20 cellular contexts compared by ENCODE assay signal in genomic region chr1:22327411-22327810, GRCh38.
DNase-seq lines count a peak whose midpoint lies in the region; ATAC-seq and TF ChIP-seq lines count a peak whose summit lies in the region.
"Had no signal": no experiment of that assay in that cellular context is flagged by ENCODE, and none has a peak within 500 bp of the region (broad histone marks: within the 10 kb centered on the region; RNA-seq: fewer than 3 reads in every experiment).

No MANE protein-coding gene starts in this region.

- intact Hi-C loops in upper lobe of right lung (cut with DNase I): no loop called here

- H3K9me3 ChIP-seq in neuronal stem cell (replicated peaks in 1 of 2; ENCODE audit: control insufficient read depth in 2 of 2, insufficient read depth in 1 of 2, low read depth in 1 of 2, low read length in 2 of 2) (no peaks in the 10 kb centered on the region), upper lobe of right lung (no peaks in the 10 kb centered on the region)
- H3K9me3 ChIP-seq: SJSA1 had no signal

- H3K27ac Mint-ChIP-seq in stimulated activated naive CD8-positive, alpha-beta T cell treated with anti-CD3 and anti-CD28 coated beads, Interleukin-15, Interleukin-2, amounts not matched to agents 100 ng/mL and 50 ng/mL, for 24 hours: peak overlapping the region; percentile 51
- H3K27ac Mint-ChIP-seq: CD14-positive monocyte had no signal

- H2AFZ ChIP-seq in neuronal stem cell (ENCODE audit: low read length): no peak overlapping the region

- H3K4me2 ChIP-seq in neuronal stem cell (ENCODE audit: insufficient read depth, low read length, poor library complexity, severe bottlenecking): no peak overlapping the region

- peak overlapping the region; percentile 32 for H3K18ac ChIP-seq in neuronal stem cell (ENCODE audit: low read length)

- no peaks in the 10 kb centered on the region for H3K27me3 Mint-ChIP-seq in stimulated activated naive CD8-positive, alpha-beta T cell treated with anti-CD3 and anti-CD28 coated beads, Interleukin-15, Interleukin-2, amounts not matched to agents 100 ng/mL and 50 ng/mL, for 24 hours

- TF ChIP-seq CTCF in upper lobe of right lung (IDR thresholded peaks at IDR 0.05): no peak

- H3K36me3 ChIP-seq in neuronal stem cell (replicated peaks in 1 of 2; ENCODE audit: control insufficient read depth in 2 of 2, insufficient read depth in 2 of 2, low read length in 2 of 2) (no peaks in the 10 kb centered on the region), upper lobe of right lung (no peaks in the 10 kb centered on the region)
- H3K36me3 ChIP-seq: SJSA1 had no signal

- H3K4ac ChIP-seq in neuronal stem cell (ENCODE audit: low read length): no peak overlapping the region

- H3K4me1 ChIP-seq in neuronal stem cell (ENCODE audit: control insufficient read depth in 2 of 2, insufficient read depth in 1 of 2, low read depth in 1 of 2, low read length in 2 of 2): no peaks in the 10 kb centered on the region
- no peaks in the 10 kb centered on the region for H3K4me1 ChIP-seq in upper lobe of right lung
- H3K4me1 ChIP-seq: SJSA1 had no signal

- H2BK15ac ChIP-seq in neuronal stem cell (ENCODE audit: low read length): no peak overlapping the region

- no peak for DNase-seq in stimulated activated naive CD8-positive, alpha-beta T cell treated with anti-CD3 and anti-CD28 coated beads, Interleukin-15, Interleukin-2, amounts not matched to agents 100 U/mL and 50 U/mL, for 24 hours
- DNase-seq in islet precursor cell (peak; percentile 21), neuronal stem cell (ENCODE audit: low spot score) (no peak), upper lobe of right lung (peak; percentile 34)
- no peak for DNase-seq in stimulated activated CD4-positive, alpha-beta T cell treated with anti-CD3 and anti-CD28 coated beads, Interleukin-4, amount 100 ng/mL, for 24 hours
- DNase-seq in stimulated activated CD4-positive, alpha-beta T cell treated with anti-CD3 and anti-CD28 coated beads, Interleukin-12 subunit alpha, Interleukin-12 subunit beta, amount 100 ng/mL, for 4 hours: no peak
- DNase-seq in NK-92 treated with Interleukin-12 subunit alpha and Interleukin-12 subunit beta, amount 100 ng/mL, for 24 hours (lab: John Stamatoyannopoulos, UW): no peak
- DNase-seq: 8988T, AML-193, H7, NCI-H1105, NCI-H2029 treated with DMSO at 0.1 percent for 48 hours, NCI-H2171 treated with DMSO at 0.1 percent for 48 hours, NCI-H524 treated with DMSO at 0.1 percent for 48 hours, OCI-M1 had no signal

- H3K23ac ChIP-seq in neuronal stem cell (ENCODE audit: low read depth, low read length, poor library complexity): no peak overlapping the region

- H3K14ac ChIP-seq in neuronal stem cell (ENCODE audit: low read length): no peak overlapping the region

- no peak overlapping the region for H3K9ac ChIP-seq in neuronal stem cell (ENCODE audit: low read depth, low read length, poor library complexity)

- H2BK5ac ChIP-seq in neuronal stem cell (ENCODE audit: low read length): no peak overlapping the region

- no peak overlapping the region for H4K91ac ChIP-seq in neuronal stem cell (ENCODE audit: low read depth, low read length, poor library complexity)

- no peaks in the 10 kb centered on the region for H3K4me1 Mint-ChIP-seq in stimulated activated naive CD8-positive, alpha-beta T cell treated with anti-CD3 and anti-CD28 coated beads, Interleukin-15, Interleukin-2, amounts not matched to agents 100 ng/mL and 50 ng/mL, for 24 hours (ENCODE audit: low read depth)
- H3K4me1 Mint-ChIP-seq: CD14-positive monocyte had no signal

- H3K27ac ChIP-seq in neuronal stem cell (replicated peaks; ENCODE audit: low read length) (no peak overlapping the region), upper lobe of right lung (no peak overlapping the region)
- H3K27ac ChIP-seq: HL-60, SJSA1 had no signal

- H3K4me3 Mint-ChIP-seq in stimulated activated naive CD8-positive, alpha-beta T cell treated with anti-CD3 and anti-CD28 coated beads, Interleukin-15, Interleukin-2, amounts not matched to agents 100 ng/mL and 50 ng/mL, for 24 hours: no peak overlapping the region
- H3K4me3 Mint-ChIP-seq: CD14-positive monocyte had no signal

- H2AK5ac ChIP-seq in neuronal stem cell (ENCODE audit: low read depth, low read length): no peak overlapping the region

- H3K36me3 Mint-ChIP-seq in stimulated activated naive CD8-positive, alpha-beta T cell treated with anti-CD3 and anti-CD28 coated beads, Interleukin-15, Interleukin-2, amounts not matched to agents 100 ng/mL and 50 ng/mL, for 24 hours (ENCODE audit: low read depth): no peaks in the 10 kb centered on the region
- H3K36me3 Mint-ChIP-seq: CD14-positive monocyte had no signal

- no peak overlapping the region for H2BK120ac ChIP-seq in neuronal stem cell (ENCODE audit: low read depth, low read length)

- no peak overlapping the region for H2BK12ac ChIP-seq in neuronal stem cell (ENCODE audit: low read length)

- ATAC-seq in stimulated activated naive CD8-positive, alpha-beta T cell treated with anti-CD3 and anti-CD28 coated beads, Interleukin-15, Interleukin-2, amounts not matched to agents 100 U/mL and 50 U/mL, for 24 hours: no peak
- no peak for ATAC-seq in upper lobe of right lung
- ATAC-seq: Right ventricle myocardium inferior had no signal

- no peak overlapping the region for H4K8ac ChIP-seq in neuronal stem cell (ENCODE audit: low read depth, low read length)

- no peaks in the 10 kb centered on the region for H3K79me1 ChIP-seq in neuronal stem cell (ENCODE audit: low read depth, low read length)

- H3K9me3 Mint-ChIP-seq in stimulated activated naive CD8-positive, alpha-beta T cell treated with anti-CD3 and anti-CD28 coated beads, Interleukin-15, Interleukin-2, amounts not matched to agents 100 ng/mL and 50 ng/mL, for 24 hours: no peaks in the 10 kb centered on the region
- H3K9me3 Mint-ChIP-seq: CD14-positive monocyte had no signal

- H3K27me3 ChIP-seq in neuronal stem cell (ENCODE audit: control insufficient read depth in 3 of 3, insufficient read depth in 3 of 3, low read depth in 1 of 3, low read length in 3 of 3): peaks cover 0 to 18% (median 0%) of the 10 kb centered on the region in 3 experiments
- H3K27me3 ChIP-seq in upper lobe of right lung: no peaks in the 10 kb centered on the region
- H3K27me3 ChIP-seq: SJSA1 had no signal

- no peak overlapping the region for H3K4me3 ChIP-seq in neuronal stem cell (ENCODE audit: low read length in 2 of 2)
- H3K4me3 ChIP-seq in upper lobe of right lung: no peak overlapping the region
- H3K4me3 ChIP-seq: SJSA1 had no signal

- no CpG with 5 or more reads among the region's 8 CpGs for WGBS in neuronal stem cell (ENCODE audit: extremely low coverage in 2 of 2, insufficient read length in 2 of 2, insufficient replicate concordance in 1 of 2), 2 donors

Comparison
In these comparisons a context has a peak if more than half of its experiments do, and no peak if none do; other contexts are left out.
1. DNase-seq: peak in islet precursor cell (single experiment) and upper lobe of right lung (single experiment); none in stimulated activated naive CD8-positive, alpha-beta T cell treated with anti-CD3 and anti-CD28 coated beads, Interleukin-15, Interleukin-2, amounts not matched to agents 100 U/mL and 50 U/mL, for 24 hours (single experiment), neuronal stem cell (single experiment), stimulated activated CD4-positive, alpha-beta T cell treated with anti-CD3 and anti-CD28 coated beads, Interleukin-4, amount 100 ng/mL, for 24 hours (single experiment), stimulated activated CD4-positive, alpha-beta T cell treated with anti-CD3 and anti-CD28 coated beads, Interleukin-12 subunit alpha, Interleukin-12 subunit beta, amount 100 ng/mL, for 4 hours (single experiment) and NK-92 treated with Interleukin-12 subunit alpha and Interleukin-12 subunit beta, amount 100 ng/mL, for 24 hours (single experiment).